Comparison of ENCODE assay signal across 15 cellular contexts in the genomic region with DNA sequence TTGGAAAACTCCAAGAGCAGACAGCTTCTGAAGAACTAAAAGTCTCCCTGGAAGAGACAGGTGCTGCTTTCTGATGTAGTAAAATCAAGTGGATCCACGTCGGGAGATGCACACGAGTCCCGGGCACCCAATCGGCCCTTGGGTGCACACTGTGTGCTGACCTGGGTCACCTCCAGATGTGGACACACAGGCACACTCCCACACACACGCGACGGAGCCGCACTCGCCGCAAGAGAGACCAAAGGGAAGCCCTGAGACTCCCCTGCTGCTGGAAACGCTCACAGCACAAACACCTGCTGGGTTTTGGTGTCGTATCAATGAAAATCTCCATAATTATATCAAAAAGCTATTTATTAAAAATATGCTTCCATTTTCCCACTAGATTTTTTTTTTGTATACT.
DNase-seq lines count a peak whose midpoint lies in the region; ATAC-seq and TF ChIP-seq lines count a peak whose summit lies in the region.
"Had no signal": no experiment of that assay in that cellular context is flagged by ENCODE, and none has a peak within 500 bp of the region (broad histone marks: within the 10 kb centered on the region; RNA-seq: fewer than 3 reads in every experiment).

No MANE protein-coding gene starts in this region.

- peak overlapping the region; percentile 25 for H3K18ac ChIP-seq in neuronal stem cell (ENCODE audit: low read length)

- POLR2A ChIA-PET in WTC11 (lab: Charles Lee): no interaction called here
- POLR2A ChIA-PET in CD8-positive, alpha-beta memory T cell (lab: Charles Lee): interaction anchor here (0.5 kb wide), 1 partner anchor 390 kb away, joined by 6 read pairs; no protein-coding TSS in a partner anchor

- no peaks in the 10 kb centered on the region for H3K9me3 Mint-ChIP-seq in WTC11
- no peaks in the 10 kb centered on the region for H3K9me3 Mint-ChIP-seq in CD8-positive, alpha-beta memory T cell

- in situ Hi-C loops in transverse colon (cut with MboI; ENCODE audit: low pct_ligation_motif_present in 1 of 4, low pct_unique_long_range_greater_than_20kb in 1 of 4, low sequenced_read_pairs in 3 of 4): no loop called here

- H3K9me3 ChIP-seq in left ventricle myocardium inferior (replicated peaks) (no peaks in the 10 kb centered on the region), neuronal stem cell (replicated peaks in 1 of 2; ENCODE audit: control insufficient read depth in 2 of 2, insufficient read depth in 1 of 2, low read depth in 1 of 2, low read length in 2 of 2) (peaks cover 2 to 9% of the 10 kb centered on the region in 2 donors), transverse colon (no peaks in the 10 kb centered on the region)
- no peaks in the 10 kb centered on the region for H3K9me3 ChIP-seq in CD8-positive, alpha-beta memory T cell (ENCODE audit: low read length)

- H2BK120ac ChIP-seq in neuronal stem cell (ENCODE audit: low read depth, low read length): no peak overlapping the region

- no peak overlapping the region for H2AK5ac ChIP-seq in neuronal stem cell (ENCODE audit: low read depth, low read length)

- intact Hi-C loops in left ventricle myocardium inferior (cut with micrococcal nuclease) (no loop called here), Right ventricle myocardium superior (cut with DNase I) (no loop called here), transverse colon (cut with DNase I; ENCODE audit: low total_unique reads) (no loop called here)

- H3K4me1 ChIP-seq in left ventricle myocardium inferior (peaks cover 64% of the 10 kb centered on the region), neuronal stem cell (ENCODE audit: control insufficient read depth in 2 of 2, insufficient read depth in 1 of 2, low read depth in 1 of 2, low read length in 2 of 2) (peaks cover 0 to 14% of the 10 kb centered on the region in 2 donors), transverse colon (peaks cover 20 to 44% (median 21%) of the 10 kb centered on the region in 4 donors)
- H3K4me1 ChIP-seq in CD8-positive, alpha-beta memory T cell (ENCODE audit: insufficient read depth, low read length): peaks cover 55% of the 10 kb centered on the region

- H3K14ac ChIP-seq in neuronal stem cell (ENCODE audit: low read length): no peak overlapping the region

- H3K27ac ChIP-seq in left ventricle myocardium inferior (replicated peaks) (peak overlapping the region; percentile 84), neuronal stem cell (replicated peaks; ENCODE audit: low read length) (no peak overlapping the region), transverse colon (peak overlapping the region; percentile 35 to 83 (median 76))
- H3K27ac ChIP-seq in CD8-positive, alpha-beta memory T cell (ENCODE audit: low read depth, low read length): no peak overlapping the region

- H3K27me3 Mint-ChIP-seq in WTC11 (ENCODE audit: low read depth): no peaks in the 10 kb centered on the region
- no peaks in the 10 kb centered on the region for H3K27me3 Mint-ChIP-seq in CD8-positive, alpha-beta memory T cell

- no peak overlapping the region for H2AFZ ChIP-seq in neuronal stem cell (ENCODE audit: low read length)

- H4K8ac ChIP-seq in neuronal stem cell (ENCODE audit: low read depth, low read length): no peak overlapping the region

- peak overlapping the region; percentile 85; the same call in 1 of the 2 replicates for H3K27ac Mint-ChIP-seq in WTC11
- H3K27ac Mint-ChIP-seq in CD8-positive, alpha-beta memory T cell: peak overlapping the region in 3 of 8 donors; percentile 12 to 58 (median 33)

- no peak for TF ChIP-seq CTCF in left ventricle myocardium inferior (IDR thresholded peaks at IDR 0.05; ENCODE audit: borderline replicate concordance)
- TF ChIP-seq CTCF in WTC11 (IDR thresholded peaks at IDR 0.05): no peak
- no peak for TF ChIP-seq CTCF in transverse colon (IDR thresholded peaks at IDR 0.05)

- H3K36me3 Mint-ChIP-seq in WTC11: no peaks in the 10 kb centered on the region; the same call in 1 of the 2 replicates
- peaks cover 0 to 50% (median 0%) of the 10 kb centered on the region in 3 donors for H3K36me3 Mint-ChIP-seq in CD8-positive, alpha-beta memory T cell

- CTCF ChIA-PET in WTC11 (lab: Charles Lee): no interaction called here
- CTCF ChIA-PET in CD8-positive, alpha-beta memory T cell (lab: Charles Lee): no interaction called here

- H2BK15ac ChIP-seq in neuronal stem cell (ENCODE audit: low read length): no peak overlapping the region

- H3K4me1 Mint-ChIP-seq in WTC11: peaks cover 52% of the 10 kb centered on the region
- peaks cover 60 to 83% (median 65%) of the 10 kb centered on the region in 3 donors for H3K4me1 Mint-ChIP-seq in CD8-positive, alpha-beta memory T cell

- no peak for ATAC-seq in Right ventricle myocardium superior (ENCODE audit: poor library complexity)
- no peak for ATAC-seq in WTC11
- no peak for ATAC-seq in HG02759 (IDR thresholded peaks at IDR 0.05; ENCODE audit: unreplicated experiment)

- H3K79me1 ChIP-seq in neuronal stem cell (ENCODE audit: low read depth, low read length): peaks cover 23% of the 10 kb centered on the region

- H3K27me3 ChIP-seq in left ventricle myocardium inferior (ENCODE audit: low read depth) (no peaks in the 10 kb centered on the region), neuronal stem cell (ENCODE audit: control insufficient read depth in 3 of 3, insufficient read depth in 3 of 3, low read depth in 1 of 3, low read length in 3 of 3) (no peaks in the 10 kb centered on the region), transverse colon (no peaks in the 10 kb centered on the region)
- H3K27me3 ChIP-seq in CD8-positive, alpha-beta memory T cell (ENCODE audit: insufficient read depth, low read length, poor library complexity, severe bottlenecking): no peaks in the 10 kb centered on the region

- H3K4ac ChIP-seq in neuronal stem cell (ENCODE audit: low read length): no peak overlapping the region

- DNase-seq in left ventricle myocardium inferior (no peak), Right ventricle myocardium superior (no peak), WTC11 (ENCODE audit: low spot score) (no peak), neuronal stem cell (ENCODE audit: low spot score) (no peak), transverse colon (no peak), D341Med (ENCODE audit: low spot score) (no peak)
- DNase-seq in CD8-positive, alpha-beta memory T cell: no peak
- DNase-seq: AML-193, HCEC 1CT, MV-4-11, NCI-H1417 treated with DMSO at 0.1 percent for 48 hours, NCI-H2029, NCI-H2171 treated with DMSO at 0.1 percent for 48 hours, NCI-H510A had no signal

- no peak overlapping the region for H2BK5ac ChIP-seq in neuronal stem cell (ENCODE audit: low read length)

- no CpG with 5 or more reads among the region's 13 CpGs for WGBS in neuronal stem cell (ENCODE audit: extremely low coverage in 2 of 2, insufficient read length in 2 of 2, insufficient replicate concordance in 1 of 2), 2 donors
- 86 to 90% methylated on average over 4 to 12 of the region's 13 CpGs for WGBS in transverse colon (ENCODE audit: low coverage in 1 of 2), 2 donors

- no peaks in the 10 kb centered on the region for H3K36me3 ChIP-seq in left ventricle myocardium inferior
- peaks cover 6 to 66% of the 10 kb centered on the region in 2 donors for H3K36me3 ChIP-seq in neuronal stem cell (replicated peaks in 1 of 2; ENCODE audit: control insufficient read depth in 2 of 2, insufficient read depth in 2 of 2, low read length in 2 of 2)
- no peaks in the 10 kb centered on the region for H3K36me3 ChIP-seq in transverse colon
- H3K36me3 ChIP-seq in CD8-positive, alpha-beta memory T cell (ENCODE audit: insufficient read depth, low read length): peaks cover 9% of the 10 kb centered on the region

- no peak for TF ChIP-seq EP300 in transverse colon (IDR thresholded peaks at IDR 0.05; ENCODE audit: low read depth)

- H3K4me3 Mint-ChIP-seq in WTC11: no peak overlapping the region
- H3K4me3 Mint-ChIP-seq in CD8-positive, alpha-beta memory T cell: no peak overlapping the region

- H3K4me3 ChIP-seq in left ventricle myocardium inferior (no peak overlapping the region), neuronal stem cell (ENCODE audit: low read length in 2 of 2) (no peak overlapping the region), transverse colon (no peak overlapping the region)
- H3K4me3 ChIP-seq in CD8-positive, alpha-beta memory T cell (ENCODE audit: low read length): no peak overlapping the region

- H2BK12ac ChIP-seq in neuronal stem cell (ENCODE audit: low read length): no peak overlapping the region

- no peak overlapping the region for H4K91ac ChIP-seq in neuronal stem cell (ENCODE audit: low read depth, low read length, poor library complexity)

- TF ChIP-seq POLR2A in transverse colon (IDR thresholded peaks at IDR 0.05): no peak

- H3K23ac ChIP-seq in neuronal stem cell (ENCODE audit: low read depth, low read length, poor library complexity): no peak overlapping the region

- no peak overlapping the region for H3K9ac ChIP-seq in neuronal stem cell (ENCODE audit: low read depth, low read length, poor library complexity)

- H3K4me2 ChIP-seq in neuronal stem cell (ENCODE audit: insufficient read depth, low read length, poor library complexity, severe bottlenecking): no peak overlapping the region

TF ChIP-seq in WTC11, 78 proteins besides CTCF, POLR2A, EP300 and RAD21 (continues in another document):
- no peak for TF ChIP-seq ETV6 (CRISPR knock-in tag; IDR thresholded peaks at IDR 0.05)
- TF ChIP-seq, protein P1, sequence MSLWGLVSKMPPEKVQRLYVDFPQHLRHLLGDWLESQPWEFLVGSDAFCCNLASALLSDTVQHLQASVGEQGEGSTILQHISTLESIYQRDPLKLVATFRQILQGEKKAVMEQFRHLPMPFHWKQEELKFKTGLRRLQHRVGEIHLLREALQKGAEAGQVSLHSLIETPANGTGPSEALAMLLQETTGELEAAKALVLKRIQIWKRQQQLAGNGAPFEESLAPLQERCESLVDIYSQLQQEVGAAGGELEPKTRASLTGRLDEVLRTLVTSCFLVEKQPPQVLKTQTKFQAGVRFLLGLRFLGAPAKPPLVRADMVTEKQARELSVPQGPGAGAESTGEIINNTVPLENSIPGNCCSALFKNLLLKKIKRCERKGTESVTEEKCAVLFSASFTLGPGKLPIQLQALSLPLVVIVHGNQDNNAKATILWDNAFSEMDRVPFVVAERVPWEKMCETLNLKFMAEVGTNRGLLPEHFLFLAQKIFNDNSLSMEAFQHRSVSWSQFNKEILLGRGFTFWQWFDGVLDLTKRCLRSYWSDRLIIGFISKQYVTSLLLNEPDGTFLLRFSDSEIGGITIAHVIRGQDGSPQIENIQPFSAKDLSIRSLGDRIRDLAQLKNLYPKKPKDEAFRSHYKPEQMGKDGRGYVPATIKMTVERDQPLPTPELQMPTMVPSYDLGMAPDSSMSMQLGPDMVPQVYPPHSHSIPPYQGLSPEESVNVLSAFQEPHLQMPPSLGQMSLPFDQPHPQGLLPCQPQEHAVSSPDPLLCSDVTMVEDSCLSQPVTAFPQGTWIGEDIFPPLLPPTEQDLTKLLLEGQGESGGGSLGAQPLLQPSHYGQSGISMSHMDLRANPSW (CRISPR knock-in tag; conservative IDR thresholded peaks at IDR 0.05; ENCODE audit: low read depth): no peak
- TF ChIP-seq FOXJ3 (CRISPR knock-in tag; IDR thresholded peaks at IDR 0.05; ENCODE audit: borderline replicate concordance): no peak
- TF ChIP-seq CBFB (CRISPR knock-in tag; IDR thresholded peaks at IDR 0.05; ENCODE audit: low read depth): no peak

Comparison
In these comparisons a context has a peak if more than half of its experiments do, and no peak if none do; other contexts are left out.
1. H3K27ac ChIP-seq: peak in left ventricle myocardium inferior (single experiment) and transverse colon (4 of 4); none in neuronal stem cell (single experiment) and CD8-positive, alpha-beta memory T cell (single experiment).